Comparison of ENCODE assay signal across 24 cellular contexts in the genomic region with DNA sequence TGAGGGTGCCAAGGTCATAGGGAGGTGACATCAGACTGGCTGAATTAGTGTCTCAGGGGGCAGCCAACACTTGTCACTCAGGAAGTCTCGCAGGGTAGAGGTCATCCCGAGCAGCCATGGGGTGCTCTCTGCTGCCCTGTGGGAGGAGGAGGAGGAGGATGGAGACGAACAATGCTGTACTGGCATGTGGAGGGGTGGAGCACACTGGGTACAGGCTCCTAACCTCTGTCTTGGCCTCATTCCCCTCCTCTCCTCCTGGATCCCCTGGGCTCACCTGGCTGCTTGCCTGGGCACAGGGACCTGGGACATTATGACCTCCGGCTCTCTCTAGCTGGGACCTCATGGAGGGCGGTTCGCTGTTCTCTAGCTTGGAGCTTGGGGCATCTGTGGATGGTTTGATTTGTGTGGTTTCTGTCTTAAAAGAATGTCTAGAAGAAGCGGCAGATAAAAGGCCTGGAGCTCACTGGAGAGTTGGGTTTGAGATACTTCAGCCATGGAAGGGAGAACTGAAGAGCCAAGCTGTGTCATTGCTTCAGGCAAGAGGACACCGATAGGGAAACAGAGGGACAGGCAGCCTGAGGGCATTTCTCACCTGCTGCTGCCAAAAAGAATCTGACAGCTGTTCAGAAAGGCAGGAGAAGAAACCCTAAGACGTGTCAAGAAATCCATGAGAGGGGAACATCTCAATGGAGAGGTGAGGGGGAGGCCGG.
A peak's percentile ranks its signal among the peaks of the same experiment; 100 is the strongest.
DNase-seq lines count a peak whose midpoint lies in the region; ATAC-seq, FAIRE-seq and TF ChIP-seq lines count a peak whose summit lies in the region.
"Had no signal": no experiment of that assay in that cellular context is flagged by ENCODE, and none has a peak within 500 bp of the region (broad histone marks: within the 10 kb centered on the region; RNA-seq: fewer than 3 reads in every experiment).

No MANE protein-coding gene starts in this region.

- H3K36me3 ChIP-seq in HepG2 (replicated peaks in 1 of 2; ENCODE audit: control insufficient read depth in 1 of 2, insufficient read depth in 2 of 2, low read length in 2 of 2) = no peaks in the 10 kb centered on the region
- H3K36me3 ChIP-seq in right lobe of liver = no peaks in the 10 kb centered on the region
- H3K36me3 ChIP-seq in mesenchymal stem cell (ENCODE audit: control insufficient read depth in 1 of 2, insufficient read depth in 2 of 2, low read depth in 1 of 2, low read length in 2 of 2) = peaks cover 4 to 7% of the 10 kb centered on the region in 2 experiments
- no peaks in the 10 kb centered on the region for H3K36me3 ChIP-seq in gastrocnemius medialis
- no peaks in the 10 kb centered on the region for H3K36me3 ChIP-seq in vagina
- H3K36me3 ChIP-seq: adrenal gland, heart left ventricle had no signal

- in situ Hi-C loops in HepG2 (cut with HindIII; ENCODE audit: extremely low pct_ligation_motif_present, low pct_unique_long_range_greater_than_20kb) = no loop called here
- in situ Hi-C loops in gastrocnemius medialis (cut with MboI; ENCODE audit: low sequenced_read_pairs in 4 of 4) = no loop called here

- H3K9ac ChIP-seq in HepG2 (ENCODE audit: insufficient read depth, low read depth, low read length) (no peak overlapping the region), mesenchymal stem cell (ENCODE audit: low read length) (no peak overlapping the region)

- H3K27me3 ChIP-seq in HepG2 (ENCODE audit: control insufficient read depth in 1 of 2, insufficient read depth in 2 of 2, low read length in 2 of 2) = peaks cover 2 to 7% of the 10 kb centered on the region in 2 experiments; a peak in 1 of 5 replicates
- no peaks in the 10 kb centered on the region for H3K27me3 ChIP-seq in right lobe of liver
- no peaks in the 10 kb centered on the region for H3K27me3 ChIP-seq in mesenchymal stem cell (ENCODE audit: control insufficient read depth in 1 of 2, insufficient read depth in 1 of 2, low read length in 2 of 2)
- H3K27me3 ChIP-seq in gastrocnemius medialis = no peaks in the 10 kb centered on the region
- H3K27me3 ChIP-seq in vagina = no peaks in the 10 kb centered on the region
- H3K27me3 ChIP-seq: adrenal gland, heart left ventricle had no signal

- FAIRE-seq in HepG2 (lab: Jason Lieb, UNC) (no peak), RCC 7860 (lab: Jason Lieb, UNC) (no peak)
- FAIRE-seq: A204.1, GM12892, urothelium cell line had no signal

- no peak overlapping the region for H2BK15ac ChIP-seq in mesenchymal stem cell (ENCODE audit: low read depth, poor library complexity, severe bottlenecking)

- H3K79me2 ChIP-seq in HepG2 (ENCODE audit: insufficient read depth, low read length) = no peaks in the 10 kb centered on the region

- H3K14ac ChIP-seq in mesenchymal stem cell (ENCODE audit: low read length in 2 of 2) = no peak overlapping the region

- intact Hi-C loops in HepG2 (cut with micrococcal nuclease; ENCODE audit: unreplicated experiment) = no loop called here
- intact Hi-C loops in right lobe of liver (cut with DNase I) = no loop called here
- intact Hi-C loops in gastrocnemius medialis (cut with DNase I; ENCODE audit: low total_unique reads) = no loop called here
- intact Hi-C loops in lower leg skin (cut with DNase I; ENCODE audit: low total_unique reads) = no loop called here
- intact Hi-C loops in vagina (cut with DNase I) = no loop called here

- H3K4me3 ChIP-seq in HepG2 (replicated peaks in 1 of 3; ENCODE audit: insufficient read depth in 1 of 3, low read depth in 2 of 3, low read length in 3 of 3) (no peak overlapping the region), right lobe of liver (no peak overlapping the region), mesenchymal stem cell (ENCODE audit: insufficient read depth in 1 of 2, low read depth in 1 of 2, low read length in 2 of 2) (no peak overlapping the region), gastrocnemius medialis (no peak overlapping the region), lower leg skin (ENCODE audit: low read depth, poor library complexity, severe bottlenecking) (no peak overlapping the region), vagina (no peak overlapping the region)
- H3K4me3 ChIP-seq: adrenal gland, GM23338, heart left ventricle had no signal

- no peak overlapping the region for H4K91ac ChIP-seq in mesenchymal stem cell (ENCODE audit: low read length)

- H2AFZ ChIP-seq in HepG2 (ENCODE audit: low read length) (no peak overlapping the region), mesenchymal stem cell (ENCODE audit: low read depth, low read length) (no peak overlapping the region)
- H2AFZ ChIP-seq: GM23338 had no signal

- CTCF ChIA-PET in HepG2 (lab: Yijun Ruan, JAX; ENCODE audit: low intra/inter-chr PET ratio, low total read pairs) = no interaction called here

- H3K4ac ChIP-seq in mesenchymal stem cell (ENCODE audit: low read depth in 1 of 2, low read length in 2 of 2) = no peak overlapping the region

- H3K4me2 ChIP-seq in HepG2 (ENCODE audit: low read depth, low read length) (no peak overlapping the region), mesenchymal stem cell (ENCODE audit: low read length, poor library complexity, severe bottlenecking) (no peak overlapping the region)
- H3K4me2 ChIP-seq: GM23338 had no signal

- H2BK5ac ChIP-seq in mesenchymal stem cell (ENCODE audit: low read depth, low read length, poor library complexity, severe bottlenecking) = no peak overlapping the region

- 55% methylated on average over 10 of the region's 10 CpGs for WGBS in HepG2 (ENCODE audit: low lambda C conversion rate)
- WGBS in right lobe of liver (ENCODE audit: insufficient coverage, low coverage, low lambda C conversion rate, missing lambda C conversion rate) = 86% methylated on average over 7 of the region's 10 CpGs
- 96% methylated on average over 8 of the region's 10 CpGs for whole genome bisulfite sequencing in mesenchymal stem cell
- WGBS in lower leg skin, 2 donors = 87 to 89% methylated on average over 10 of the region's 10 CpGs

- BruUV-seq in HepG2 (replicated peaks; lab: Mats Ljungman, UMichigan) = no TSS peak

- H3K27ac ChIP-seq in HepG2 (ENCODE audit: extremely low read length, insufficient read depth, low read length) (no peak overlapping the region), right lobe of liver (peak overlapping the region in 1 of 3 donors; percentile 24), mesenchymal stem cell (ENCODE audit: low read length, poor library complexity, severe bottlenecking) (no peak overlapping the region), gastrocnemius medialis (peak overlapping the region; percentile 7 to 65 (median 48)), vagina (no peak overlapping the region)
- H3K27ac ChIP-seq: heart left ventricle had no signal

- H2AK5ac ChIP-seq in mesenchymal stem cell (ENCODE audit: low read length, severe bottlenecking) = peak overlapping the region; percentile 24

- H3K9me3 ChIP-seq in HepG2 (ENCODE audit: low read length) (no peaks in the 10 kb centered on the region), right lobe of liver (no peaks in the 10 kb centered on the region), mesenchymal stem cell (ENCODE audit: control insufficient read depth, low read length) (no peaks in the 10 kb centered on the region), gastrocnemius medialis (no peaks in the 10 kb centered on the region), vagina (no peaks in the 10 kb centered on the region)
- H3K9me3 ChIP-seq: adrenal gland, heart left ventricle had no signal

- H4K20me1 ChIP-seq in HepG2 (ENCODE audit: insufficient read depth, low read length) = no peaks in the 10 kb centered on the region

- H3K18ac ChIP-seq in mesenchymal stem cell (ENCODE audit: low read depth in 1 of 2, low read length in 2 of 2) = no peak overlapping the region

- TF ChIP-seq EP300 in HepG2 (IDR thresholded peaks at IDR 0.05; ENCODE audit: low read depth in 2 of 2, low read length in 2 of 2) (no peak), HepG2 (CRISPR knock-in tag; IDR thresholded peaks at IDR 0.05; ENCODE audit: borderline replicate concordance) (no peak)

- DNase-seq in HepG2 (ENCODE audit: low spot score) (no peak), right lobe of liver (no peak), mesenchymal stem cell (no peak), gastrocnemius medialis (no peak), lower leg skin (ENCODE audit: low spot score in 2 of 2) (no peak), RCC 7860 (ENCODE audit: low spot score) (no peak), vagina (ENCODE audit: extremely low spot score in 2 of 2) (no peak)
- DNase-seq: activated CD4-positive, alpha-beta T cell treated with anti-CD3 and anti-CD28 coated beads, Interleukin-2, amount 50 U/mL, for 48 hours; activated naive CD4-positive, alpha-beta T cell treated with anti-CD3 and anti-CD28 coated beads for 36 hours; adrenal gland; CD8-positive, alpha-beta T cell; cortex of kidney; mesendoderm; naive thymus-derived CD8-positive, alpha-beta T cell; NCI-H146; retina; stimulated activated CD4-positive, alpha-beta T cell treated with anti-CD3 and anti-CD28 coated beads, Interleukin-2, amount 100 ng/mL, for 48 hours had no signal

- TF ChIP-seq POLR2A in HepG2 (IDR thresholded peaks at IDR 0.05; ENCODE audit: insufficient read depth in 1 of 2, low read depth in 2 of 2, low read length in 2 of 2) (no peak), right lobe of liver (IDR thresholded peaks at IDR 0.05) (no peak), gastrocnemius medialis (IDR thresholded peaks at IDR 0.05) (no peak), lower leg skin (IDR thresholded peaks at IDR 0.05) (no peak), vagina (IDR thresholded peaks at IDR 0.05) (no peak)

- TF ChIP-seq CTCF in HepG2 (CRISPR knock-in tag; IDR thresholded peaks at IDR 0.05) = no peak
- no peak for TF ChIP-seq CTCF in right lobe of liver (IDR thresholded peaks at IDR 0.05)
- TF ChIP-seq CTCF in gastrocnemius medialis (IDR thresholded peaks at IDR 0.05 in 4 of 5, conservative IDR thresholded peaks at IDR 0.05 in 1 of 5) = no peak
- no peak for TF ChIP-seq CTCF in lower leg skin (IDR thresholded peaks at IDR 0.05)
- TF ChIP-seq CTCF in vagina (IDR thresholded peaks at IDR 0.05) = no peak

- ATAC-seq in HepG2 = no peak
- ATAC-seq in right lobe of liver = no peak
- ATAC-seq in gastrocnemius medialis = peak; percentile 54 to 74
- no peak for ATAC-seq in GM19324 (IDR thresholded peaks at IDR 0.05; ENCODE audit: low FRiP score, unreplicated experiment)
- ATAC-seq: CD8-positive, alpha-beta T cell; GM23338; heart left ventricle; naive thymus-derived CD8-positive, alpha-beta T cell; Panc1 had no signal

- no peak overlapping the region for H4K8ac ChIP-seq in mesenchymal stem cell (ENCODE audit: low read length)

- no peak overlapping the region for H3K23ac ChIP-seq in mesenchymal stem cell (ENCODE audit: low read length in 2 of 2)

- H2BK12ac ChIP-seq in mesenchymal stem cell (ENCODE audit: low read length in 2 of 2) = no peak overlapping the region

- no peak for TF ChIP-seq RAD21 in HepG2 (CRISPR knock-in tag; IDR thresholded peaks at IDR 0.05)

- H3K79me1 ChIP-seq in mesenchymal stem cell (replicated peaks; ENCODE audit: low read length, poor library complexity, severe bottlenecking) = no peaks in the 10 kb centered on the region

- POLR2A ChIA-PET in HepG2 (lab: Yijun Ruan, JAX) = no interaction called here

- H3K4me1 ChIP-seq in HepG2 (ENCODE audit: insufficient read depth, low read length) (no peaks in the 10 kb centered on the region), right lobe of liver (peaks cover 0 to 35% (median 0%) of the 10 kb centered on the region in 4 donors), mesenchymal stem cell (ENCODE audit: control insufficient read depth, insufficient read depth, low read depth, low read length) (peaks cover 21% of the 10 kb centered on the region), gastrocnemius medialis (peaks cover 38 to 42% of the 10 kb centered on the region in 2 donors), vagina (peaks cover 14% of the 10 kb centered on the region)

- H2BK120ac ChIP-seq in mesenchymal stem cell (ENCODE audit: low read depth, low read length) = no peak overlapping the region

Comparison
In these comparisons a context has a peak if more than half of its experiments do, and no peak if none do; other contexts are left out.
1. ATAC-seq: peak in gastrocnemius medialis (2 of 2); none in HepG2 (single experiment), right lobe of liver (0 of 4) and GM19324 (single experiment).
2. H3K27ac ChIP-seq: peak in gastrocnemius medialis (4 of 4); none in HepG2 (single experiment), mesenchymal stem cell (single experiment) and vagina (single experiment).